7 cellular contexts compared by ENCODE assay signal in genomic region chr2:131321344-131321743, GRCh38. TPM values are rescaled to one million over a fixed set of nuclear protein-coding genes. Genes with fewer than 3 reads are reported as not detected.
"Had no signal": no experiment of that assay in that cellular context is flagged by ENCODE, and none has a peak within 500 bp of the region (broad histone marks: within the 10 kb centered on the region; RNA-seq: fewer than 3 reads in every experiment).

No MANE protein-coding gene starts in this region.

RNA-seq across cellular contexts. Expression of gene RAB6D, which starts 42.6 kb away (rescaled TPM):
- total RNA-seq: subcutaneous adipose tissue, thoracic aorta, thyroid gland, tibial nerve, upper lobe of right lung, vagina had no signal
- polyA plus RNA-seq: stomach had no signal
